ENCODE assay signal across 8 cellular contexts in genomic region chrX:120244395-120244734, GRCh38. TPM values are rescaled to one million over a fixed set of nuclear protein-coding genes. Genes with fewer than 3 reads are reported as not detected.
A peak's percentile ranks its signal among the peaks of the same experiment; 100 is the strongest.
DNase-seq lines count a peak whose midpoint lies in the region; ATAC-seq, FAIRE-seq and TF ChIP-seq lines count a peak whose summit lies in the region.

No MANE protein-coding gene starts in this region.

- no peaks in the 10 kb centered on the region for H3F3A ChIP-seq in DOHH2 (ENCODE audit: control insufficient read depth, insufficient read depth)

- peaks cover 15% of the 10 kb centered on the region for H3K4me1 ChIP-seq in DOHH2 (ENCODE audit: control insufficient read depth, low read length)
- peaks cover 9% of the 10 kb centered on the region for H3K4me1 ChIP-seq in lower lobe of right lung
- no peaks in the 10 kb centered on the region for H3K4me1 ChIP-seq in uterus

- H3K27me3 ChIP-seq in DOHH2 (ENCODE audit: control insufficient read depth, low read length) (no peaks in the 10 kb centered on the region), lower lobe of right lung (ENCODE audit: low read depth) (no peaks in the 10 kb centered on the region), uterus (no peaks in the 10 kb centered on the region)

- peak overlapping the region; percentile 93 for H3K4me3 ChIP-seq in DOHH2 (ENCODE audit: low read length)
- peak overlapping the region; percentile 64 for H3K4me3 ChIP-seq in astrocyte of the cerebellum (ENCODE audit: low read depth, low read length)
- H3K4me3 ChIP-seq in lower lobe of right lung, result peak overlapping the region; percentile 67
- H3K4me3 ChIP-seq in uterus, result peak overlapping the region; percentile 52 to 58

- H3K36me3 ChIP-seq in DOHH2 (ENCODE audit: control insufficient read depth, low read length), result no peaks in the 10 kb centered on the region
- H3K36me3 ChIP-seq in lower lobe of right lung, result peaks cover 7% of the 10 kb centered on the region
- H3K36me3 ChIP-seq in uterus, result no peaks in the 10 kb centered on the region

- in situ Hi-C loops in astrocyte of the cerebellum (cut with HindIII; ENCODE audit: low sequenced_read_pairs), result no loop called here

- ATAC-seq in HG03045 (IDR thresholded peaks at IDR 0.05; ENCODE audit: unreplicated experiment), result peak; percentile 41
- ATAC-seq in lower lobe of right lung, result no peak

- no peak overlapping the region for H3K27ac ChIP-seq in DOHH2 (ENCODE audit: low read depth, low read length)
- H3K27ac ChIP-seq in lower lobe of right lung, result peak overlapping the region; percentile 91
- peak overlapping the region; percentile 81 to 90 for H3K27ac ChIP-seq in uterus

- H4K20me1 ChIP-seq in DOHH2 (ENCODE audit: control insufficient read depth, insufficient read depth, low read depth, low read length), result no peaks in the 10 kb centered on the region

- DNase-seq in astrocyte of the cerebellum (ENCODE audit: low read depth) (no peak), lower lobe of right lung (no peak), uterus (no peak), SW480 (ENCODE audit: low spot score) (no peak), GM12892 (ENCODE audit: insufficient read length) (no peak), NCI-H1694 (lab: John Stamatoyannopoulos, UW) (no peak)

- peak overlapping the region; percentile 80 for H3K4me2 ChIP-seq in DOHH2 (ENCODE audit: low read length)

- TF ChIP-seq POLR2A in uterus (IDR thresholded peaks at IDR 0.05) (no peak), GM12892 (IDR thresholded peaks at IDR 0.05; ENCODE audit: low read depth, low read length) (no peak)

- no peak for FAIRE-seq in GM12892 (lab: Jason Lieb, UNC)

- no peaks in the 10 kb centered on the region for H3K9me3 ChIP-seq in DOHH2 (ENCODE audit: control insufficient read depth, insufficient read depth, low read length)
- no peaks in the 10 kb centered on the region for H3K9me3 ChIP-seq in lower lobe of right lung
- H3K9me3 ChIP-seq in uterus, result no peaks in the 10 kb centered on the region

- H3K9me2 ChIP-seq in DOHH2 (replicated peaks; ENCODE audit: control insufficient read depth, low read length), result no peaks in the 10 kb centered on the region

- no peak for TF ChIP-seq CTCF in DOHH2 (IDR thresholded peaks at IDR 0.05; ENCODE audit: low read depth, low read length, poor library complexity, severe bottlenecking)
- no peak for TF ChIP-seq CTCF in astrocyte of the cerebellum (IDR thresholded peaks at IDR 0.05; ENCODE audit: low read depth, low read length, missing control alignments)
- no peak for TF ChIP-seq CTCF in lower lobe of right lung (IDR thresholded peaks at IDR 0.05)
- no peak for TF ChIP-seq CTCF in uterus (IDR thresholded peaks at IDR 0.05)

- peaks cover 17% of the 10 kb centered on the region for H3K79me2 ChIP-seq in DOHH2 (ENCODE audit: control insufficient read depth, low read length)

- intact Hi-C loops in lower lobe of right lung (cut with DNase I), result no loop called here
- intact Hi-C loops in uterus (cut with DNase I; ENCODE audit: low total_unique reads), result no loop called here

RNA-seq across cellular contexts. Expression of gene ZBTB33, which starts 6.2 kb away (rescaled TPM):
- 21.4 TPM for total RNA-seq in lower lobe of right lung
- 10 to 100 TPM in 3 of 4 donors, 1 to 10 TPM in 1; 7.6 to 32.4 (median 12.7) TPM for total RNA-seq in uterus
- polyA plus RNA-seq in GM12892 (2012; ENCODE audit: missing spikeins), result 10.7 TPM
